1 cellular context compared by ENCODE assay signal in the genomic region with DNA sequence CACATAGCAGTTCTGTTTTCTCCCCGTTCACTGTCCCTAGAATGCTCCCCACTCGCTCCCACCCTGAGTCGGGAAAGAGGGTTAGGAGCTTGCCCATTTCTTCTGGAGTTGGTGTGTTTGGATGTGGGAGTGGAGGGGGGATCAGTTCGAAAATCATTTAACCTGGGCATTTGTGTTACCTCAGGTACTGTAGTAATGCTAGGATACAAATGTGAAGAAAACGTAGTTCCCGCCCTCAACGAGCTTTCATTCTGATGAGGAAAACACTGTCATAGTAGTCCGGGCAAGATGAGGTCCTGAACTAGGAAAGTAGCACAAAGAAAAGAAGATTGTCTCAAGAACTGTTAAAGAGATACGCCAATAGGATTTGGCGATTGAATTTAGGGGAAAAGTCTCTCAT.
TF ChIP-seq lines count a peak whose summit lies in the region.

No MANE protein-coding gene starts in this region.

TF ChIP-seq in IMR-90, 13 proteins besides CTCF, POLR2A, EP300 and RAD21 (continued from another document):
- TF ChIP-seq SMC3 (IDR thresholded peaks at IDR 0.05; ENCODE audit: low read depth, low read length) = no peak
- no peak for TF ChIP-seq BHLHE40 (IDR thresholded peaks at IDR 0.05; ENCODE audit: low read depth, low read length)
- TF ChIP-seq ELK1 (IDR thresholded peaks at IDR 0.05; ENCODE audit: borderline replicate concordance, low read depth, low read length) = no peak
- TF ChIP-seq RCOR1 (IDR thresholded peaks at IDR 0.05; ENCODE audit: insufficient replicate concordance, low read length) = no peak
- TF ChIP-seq CHD1 (IDR thresholded peaks at IDR 0.05; ENCODE audit: low read depth, low read length) = no peak
TF ChIP-seq in IMR-90: peak in this region for 0.
